In the genomic region with DNA sequence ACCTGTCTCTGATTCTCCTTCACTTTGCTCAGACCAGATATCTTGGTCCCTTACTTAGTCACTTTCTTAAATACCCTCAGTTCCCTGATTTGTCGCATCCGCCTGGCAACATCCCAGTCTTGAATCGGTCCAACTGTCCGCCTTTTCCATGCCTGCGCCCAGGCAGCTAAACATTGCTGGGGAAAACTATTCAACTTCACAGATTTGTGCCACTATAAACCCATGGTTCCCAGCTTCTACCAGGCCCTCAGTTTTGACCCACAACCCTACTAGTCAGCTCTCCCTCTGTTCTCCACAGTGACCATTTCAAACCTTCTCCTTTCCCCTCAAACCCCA, we compare ENCODE assay signal across 8 cellular contexts. TPM values are rescaled to one million over a fixed set of nuclear protein-coding genes. Genes with fewer than 3 reads are reported as not detected.
A peak's percentile ranks its signal among the peaks of the same experiment; 100 is the strongest.
DNase-seq lines count a peak whose midpoint lies in the region; ATAC-seq and TF ChIP-seq lines count a peak whose summit lies in the region.

No MANE protein-coding gene starts in this region.

- no peaks in the 10 kb centered on the region for H3K27me3 Mint-ChIP-seq in chondrocyte (ENCODE audit: low read depth)
- H3K27me3 Mint-ChIP-seq in natural killer cell (ENCODE audit: low read depth in 2 of 2): peaks cover 48 to 49% of the 10 kb centered on the region in 2 donors

- peak overlapping the region; percentile 65 for H2AFZ ChIP-seq in ACC112 (ENCODE audit: low read length, unreplicated experiment)

- DNase-seq in chondrocyte (ENCODE audit: low spot score): no peak
- DNase-seq in natural killer cell: no peak
- no peak for DNase-seq in glomerular visceral epithelial cell (ENCODE audit: extremely low spot score)
- no peak for DNase-seq in SIG-M5 (lab: John Stamatoyannopoulos, UW)
- DNase-seq in activated CD4-positive, CD25-positive, alpha-beta regulatory T cell treated with anti-CD3 and anti-CD28 coated beads, Interleukin-2, amount 50 U/mL, for 72 hours: no peak
- DNase-seq in H4 (ENCODE audit: low spot score): no peak

- H3K9ac ChIP-seq in HUES64 (ENCODE audit: low read depth, low read length): peak overlapping the region; percentile 50; the same call in 1 of the 2 replicates

- no peaks in the 10 kb centered on the region for H3K27me3 ChIP-seq in ACC112 (ENCODE audit: insufficient read depth, low read length)
- no peaks in the 10 kb centered on the region for H3K27me3 ChIP-seq in HUES64 (ENCODE audit: insufficient read depth, low read length)

- H3K27ac Mint-ChIP-seq in chondrocyte (ENCODE audit: unreplicated experiment) (peak overlapping the region; percentile 13), natural killer cell (no peak overlapping the region)

- no peak for TF ChIP-seq CTCF in chondrocyte (IDR thresholded peaks at IDR 0.05)
- no peak for TF ChIP-seq CTCF in natural killer cell (IDR thresholded peaks at IDR 0.05)

- H3K4me3 Mint-ChIP-seq in chondrocyte (ENCODE audit: unreplicated experiment): peak overlapping the region; percentile 76
- peak overlapping the region; percentile 72 for H3K4me3 Mint-ChIP-seq in natural killer cell

- ATAC-seq in natural killer cell: no peak

- peaks cover 17% of the 10 kb centered on the region for H3K9me3 Mint-ChIP-seq in chondrocyte (ENCODE audit: low read depth)
- no peaks in the 10 kb centered on the region for H3K9me3 Mint-ChIP-seq in natural killer cell

- H3K36me3 Mint-ChIP-seq in chondrocyte (ENCODE audit: low read depth) (no peaks in the 10 kb centered on the region), natural killer cell (no peaks in the 10 kb centered on the region)

- WGBS in HUES64: 65% methylated on average over 5 of the region's 5 CpGs

- H3K27ac ChIP-seq in ACC112 (ENCODE audit: low read depth, low read length) (no peak overlapping the region), HUES64 (ENCODE audit: low read depth, low read length) (peak overlapping the region; percentile 30; the same call in 1 of the 2 replicates)

- no peaks in the 10 kb centered on the region for H3K9me3 ChIP-seq in HUES64 (ENCODE audit: insufficient read depth, low read depth, low read length)

- H3K4me1 ChIP-seq in ACC112 (ENCODE audit: control insufficient read depth, insufficient read depth, low read length, unreplicated experiment) (peaks cover 19% of the 10 kb centered on the region), HUES64 (ENCODE audit: insufficient read depth, low read length) (peaks cover 14% of the 10 kb centered on the region; the same call in 1 of the 2 replicates)

- intact Hi-C loops in natural killer cell (cut with micrococcal nuclease): no loop called here

- H3K4me3 ChIP-seq in ACC112 (ENCODE audit: low read depth, low read length) (peak overlapping the region; percentile 92), HUES64 (ENCODE audit: low read length) (peak overlapping the region; percentile 79)

- H3K4me1 Mint-ChIP-seq in chondrocyte (ENCODE audit: low read depth): peaks cover 39% of the 10 kb centered on the region
- H3K4me1 Mint-ChIP-seq in natural killer cell: peaks cover 6 to 14% of the 10 kb centered on the region in 2 donors

- H3K79me2 ChIP-seq in ACC112 (ENCODE audit: control insufficient read depth, insufficient read depth, low read length, unreplicated experiment): peaks cover 26% of the 10 kb centered on the region

- H3K36me3 ChIP-seq in ACC112 (ENCODE audit: insufficient read depth, low read length): no peaks in the 10 kb centered on the region
- H3K36me3 ChIP-seq in HUES64 (ENCODE audit: insufficient read depth, low read length): no peaks in the 10 kb centered on the region

RNA-seq across cellular contexts. Expression of a gene that starts 0.5 kb away (rescaled TPM):
- 14.4 TPM for polyA plus RNA-seq in HUES64 (2013, experiment 1 of 2)
- 16.8 TPM for polyA plus RNA-seq in HUES64 (2013, experiment 2 of 2)
- total RNA-seq in chondrocyte (21.0 to 26.4 TPM (median 21.4 TPM) in 3 replicates), natural killer cell (under 1 TPM in 1 of 3 donors, not detected in 2; 0.07 TPM)
- 2.6 and 4.1 TPM in 2 replicates for total RNA-seq in H4 (2014; rRNA removed; shearing (Covaris generic))

RNA-seq across cellular contexts. Expression of a gene that starts 33.5 kb away (rescaled TPM):
- 26.2 TPM for polyA plus RNA-seq in HUES64 (2013, experiment 1 of 2)
- 22.1 TPM for polyA plus RNA-seq in HUES64 (2013, experiment 2 of 2)
- total RNA-seq in chondrocyte (42.0 to 58.1 TPM (median 45.2 TPM) in 3 replicates), natural killer cell (10 to 100 TPM; 44.5 to 50.0 (median 49.2) TPM)
- 41.2 and 42.2 TPM in 2 replicates for total RNA-seq in H4 (2014; rRNA removed; shearing (Covaris generic))

RNA-seq across cellular contexts. Expression of a gene that starts 56.3 kb away (rescaled TPM):
- polyA plus RNA-seq in HUES64 (2013, experiment 1 of 2): 30.3 TPM
- polyA plus RNA-seq in HUES64 (2013, experiment 2 of 2): 26.9 TPM
- total RNA-seq in chondrocyte: 21.5 to 30.0 TPM (median 23.8 TPM) in 3 replicates
- total RNA-seq in natural killer cell: 10 to 100 TPM; 39.0 to 40.4 (median 40.0) TPM
- 21.5 and 27.4 TPM in 2 replicates for total RNA-seq in H4 (2014; rRNA removed; shearing (Covaris generic))
